In the genomic region with DNA sequence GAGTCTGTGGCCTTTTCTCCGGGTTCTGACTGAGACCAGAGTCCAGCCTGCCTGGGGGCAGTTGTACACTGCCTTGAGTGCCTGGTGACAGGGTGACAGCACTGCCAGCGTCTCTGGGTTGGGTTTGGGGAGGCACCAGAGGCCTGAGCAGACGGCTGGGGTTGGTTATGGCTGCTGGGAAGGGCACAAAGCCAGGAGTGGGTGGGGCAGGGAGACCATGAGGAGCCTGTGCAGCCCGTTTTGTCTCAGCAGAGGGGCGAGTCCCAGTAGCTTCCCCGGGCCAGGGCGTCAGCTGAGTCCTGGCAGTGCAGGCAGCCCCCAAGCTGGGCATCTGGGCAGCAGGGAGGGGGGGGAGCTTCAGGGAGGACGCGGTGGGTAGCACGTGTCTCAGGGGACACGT, we compare ENCODE assay signal across 20 cellular contexts. TPM values are rescaled to one million over a fixed set of nuclear protein-coding genes. Genes with fewer than 3 reads are reported as not detected.
DNase-seq lines count a peak whose midpoint lies in the region; ATAC-seq, FAIRE-seq and TF ChIP-seq lines count a peak whose summit lies in the region.
"Had no signal": no experiment of that assay in that cellular context is flagged by ENCODE, and none has a peak within 500 bp of the region (broad histone marks: within the 10 kb centered on the region; RNA-seq: fewer than 3 reads in every experiment).

No MANE protein-coding gene starts in this region.

- H2BK120ac ChIP-seq in H1 (replicated peaks; ENCODE audit: low read depth, low read length) = no peak overlapping the region

- 83% methylated on average over 7 of the region's 11 CpGs; no CpG with 5 or more reads in 1 of the 2 experiments for WGBS in H1 (ENCODE audit: extremely low coverage in 1 of 2, insufficient coverage in 1 of 2, insufficient read length in 1 of 2, insufficient replicate concordance in 2 of 2, low coverage in 1 of 2, low lambda C conversion rate in 2 of 2, missing lambda C conversion rate in 1 of 2), 2 experiments

- intact Hi-C loops in mucosa of descending colon (cut with DNase I, micrococcal nuclease) = no loop called here

- peaks cover 0 to 10% (median 0%) of the 10 kb centered on the region in 4 experiments; a peak in 2 of 7 replicates for H3K27me3 ChIP-seq in H1 (replicated peaks in 1 of 4; ENCODE audit: control insufficient read depth in 3 of 4, extremely low read depth in 1 of 4, insufficient read depth in 3 of 4, low read length in 3 of 4)

- H4K20me1 ChIP-seq in H1 (replicated peaks in 1 of 2; ENCODE audit: control insufficient read depth in 1 of 2, insufficient read depth in 2 of 2, low read length in 2 of 2) = no peaks in the 10 kb centered on the region

- peak overlapping the region; percentile 99; the same call in 1 of the 2 replicates for H2BK15ac ChIP-seq in H1 (ENCODE audit: low read length)

- 0 out of 2 replicates have a peak overlapping the region, but pooled peaks have one; percentile 71 for H2BK5ac ChIP-seq in H1 (ENCODE audit: low read depth, low read length)

- H4K5ac ChIP-seq in H1 (ENCODE audit: insufficient read length, low read depth, low read length) = no peak overlapping the region

- H3K27ac ChIP-seq in H1 (ENCODE audit: low read depth, low read length) = no peak overlapping the region
- H3K27ac ChIP-seq: PC-9 had no signal

- H4K8ac ChIP-seq in H1 (ENCODE audit: extremely low read depth, insufficient read depth, low read length) = peak overlapping the region; percentile 36; the same call in 1 of the 2 replicates

- no peaks in the 10 kb centered on the region for H3K79me1 ChIP-seq in H1 (ENCODE audit: low read depth, low read length)

- peaks cover 6% of the 10 kb centered on the region for H3K23me2 ChIP-seq in H1 (ENCODE audit: low read depth, low read length)

- CTCF ChIA-PET in H1 (lab: Charles Lee; ENCODE audit: partially characterized antibody) = interaction anchor here (1.1 kb wide), 1 partner anchor 123 kb away, joined by 4 read pairs; no protein-coding TSS in a partner anchor

- H3K18ac ChIP-seq in H1 (ENCODE audit: extremely low read depth, low read length) = no peak overlapping the region

- H3K9me3 ChIP-seq in H1 (ENCODE audit: insufficient read depth in 2 of 2, low read depth in 1 of 2, low read length in 1 of 2) (no peaks in the 10 kb centered on the region), mucosa of descending colon (no peaks in the 10 kb centered on the region)

- H3K14ac ChIP-seq in H1 (ENCODE audit: insufficient read length) = no peak overlapping the region

- no peaks in the 10 kb centered on the region for H3K36me3 ChIP-seq in H1 (ENCODE audit: control insufficient read depth in 2 of 4, insufficient read depth in 4 of 4, low read length in 3 of 4)
- H3K36me3 ChIP-seq in mucosa of descending colon (ENCODE audit: low read depth) = no peaks in the 10 kb centered on the region

- peaks cover 0 to 9% (median 1%) of the 10 kb centered on the region in 4 experiments; a peak in 5 of 7 replicates for H3K4me1 ChIP-seq in H1 (replicated peaks in 1 of 4; ENCODE audit: control insufficient read depth in 3 of 4, insufficient read depth in 4 of 4, low read length in 3 of 4)
- no peaks in the 10 kb centered on the region for H3K4me1 ChIP-seq in mucosa of descending colon (ENCODE audit: low read depth)

- TF ChIP-seq EP300 in H1 (IDR thresholded peaks at IDR 0.05; ENCODE audit: borderline replicate concordance in 1 of 2, low read depth in 2 of 2, low read length in 2 of 2) = no peak

- H3K56ac ChIP-seq in H1 (replicated peaks; ENCODE audit: insufficient read length, low read depth, low read length) = no peak overlapping the region

- H3K9ac ChIP-seq in H1 (replicated peaks in 1 of 4; ENCODE audit: extremely low read depth in 1 of 4, low read depth in 3 of 4, low read length in 3 of 4) = no peak overlapping the region

- H2AK5ac ChIP-seq in H1 (ENCODE audit: low read depth, low read length) = peak overlapping the region; percentile 98; the same call in 1 of the 2 replicates

- H3K23ac ChIP-seq in H1 (ENCODE audit: insufficient read length) = no peak overlapping the region

- no peak for TF ChIP-seq CTCF in H1 (IDR thresholded peaks at IDR 0.05; ENCODE audit: control extremely low read depth in 1 of 3, insufficient read depth in 1 of 3, low read depth in 1 of 3, low read length in 3 of 3)
- TF ChIP-seq CTCF in mucosa of descending colon (IDR thresholded peaks at IDR 0.05) = no peak
- TF ChIP-seq CTCF in D721Med (IDR thresholded peaks at IDR 0.05; ENCODE audit: insufficient read depth, missing control alignments) = no peak

- H2BK12ac ChIP-seq in H1 (ENCODE audit: low read depth, low read length) = peak overlapping the region; percentile 45; the same call in 1 of the 2 replicates

- DNase-seq in HT-29 (ENCODE audit: low spot score) (peak; percentile 37), NCI-H2171 treated with DMSO at 0.1 percent for 48 hours (lab: John Stamatoyannopoulos, UW) (peak; percentile 59), H1 (ENCODE audit: low read depth in 1 of 2, low spot score in 2 of 2) (no peak), mucosa of descending colon (no peak), NCI-H226 (no peak), D721Med (ENCODE audit: insufficient read length, low spot score) (no peak)
- no peak for DNase-seq in stimulated activated naive CD4-positive, alpha-beta T cell treated with Interleukin-2 at 50 U/mL for 16 hours (lab: John Stamatoyannopoulos, UW)
- DNase-seq: AML-193; CD4-positive, CD25-positive, alpha-beta regulatory T cell; DMS79 treated with DMSO at 0.1 percent for 48 hours; Karpas-422; NCI-H1105 treated with DMSO at 0.1 percent for 48 hours; NCI-H2029; NCI-H2227 treated with DMSO at 0.1 percent for 48 hours; NCI-H526 treated with DMSO at 0.1 percent for 48 hours; SW 1271 had no signal

- no peak for FAIRE-seq in H1 (lab: Jason Lieb, UNC)
- no peak for FAIRE-seq in D721Med (lab: Jason Lieb, UNC)
- FAIRE-seq: G401.6, GM12891 had no signal

- no peak overlapping the region for H2AFZ ChIP-seq in H1 (ENCODE audit: low read length)
- H2AFZ ChIP-seq: GM23338, PC-9 had no signal

- POLR2A ChIA-PET in H1 (lab: Charles Lee; ENCODE audit: partially characterized antibody) = no interaction called here

- H3K4me3 ChIP-seq in H1 (ENCODE audit: extremely low read depth in 1 of 4, insufficient read depth in 2 of 4, low read depth in 3 of 4, low read length in 4 of 4) (no peak overlapping the region), mucosa of descending colon (no peak overlapping the region)
- H3K4me3 ChIP-seq: GM23338, PC-9 had no signal

- H4K91ac ChIP-seq in H1 (replicated peaks; ENCODE audit: insufficient read length, low read length) = no peak overlapping the region

- no peak for TF ChIP-seq RAD21 in H1 (IDR thresholded peaks at IDR 0.05 in 1 of 2, conservative IDR thresholded peaks at IDR 0.05 in 1 of 2; ENCODE audit: low read depth in 2 of 2, low read length in 2 of 2)

- H3K4ac ChIP-seq in H1 (replicated peaks; ENCODE audit: insufficient read length, low read depth, low read length) = no peak overlapping the region

- peak; percentile 40 for ATAC-seq in mucosa of descending colon
- ATAC-seq: GM23338 had no signal

- TF ChIP-seq POLR2A in H1 (IDR thresholded peaks at IDR 0.05; ENCODE audit: control extremely low read depth in 1 of 2, low read depth in 2 of 2, low read length in 2 of 2) = no peak

- no peaks in the 10 kb centered on the region for H3K79me2 ChIP-seq in H1 (ENCODE audit: control insufficient read depth in 1 of 2, insufficient read depth in 2 of 2, low read length in 2 of 2)

- peak overlapping the region; percentile 29; the same call in 1 of the 2 replicates for H2BK20ac ChIP-seq in H1 (ENCODE audit: low read length)

- H3K4me2 ChIP-seq in H1 (ENCODE audit: insufficient read depth in 1 of 2, low read depth in 2 of 2, low read length in 2 of 2) = no peak overlapping the region
- H3K4me2 ChIP-seq: GM23338, PC-9 had no signal

TF ChIP-seq in H1, 55 proteins besides CTCF, POLR2A, EP300 and RAD21:
- no peak for TF ChIP-seq CHD1 (IDR thresholded peaks at IDR 0.05; ENCODE audit: low read depth, low read length)
- no peak for TF ChIP-seq GTF2F1 (IDR thresholded peaks at IDR 0.05; ENCODE audit: borderline replicate concordance, low read depth, low read length)
- no peak for TF ChIP-seq KDM5A (IDR thresholded peaks at IDR 0.05; ENCODE audit: low read length)
- no peak for TF ChIP-seq POLR2AphosphoS5 (IDR thresholded peaks at IDR 0.05; ENCODE audit: low read depth, low read length)
- TF ChIP-seq TAF1 (IDR thresholded peaks at IDR 0.05; ENCODE audit: low read depth, low read length) = no peak
- TF ChIP-seq PHF8 (conservative IDR thresholded peaks at IDR 0.05; ENCODE audit: low read depth, low read length) = no peak
- no peak for TF ChIP-seq SP1 (IDR thresholded peaks at IDR 0.05; ENCODE audit: low read depth, low read length)
- no peak for TF ChIP-seq SIN3A (conservative IDR thresholded peaks at IDR 0.05 in 1 of 2, IDR thresholded peaks at IDR 0.05 in 1 of 2; ENCODE audit: low read depth in 1 of 2, low read length in 2 of 2)
- TF ChIP-seq SP4 (IDR thresholded peaks at IDR 0.05; ENCODE audit: low read length) = no peak

RNA-seq across cellular contexts. Expression of a gene that starts 15.3 kb away (rescaled TPM):
- 147 and 158 TPM in 2 replicates for total RNA-seq in HT-29 (2014; rRNA removed; shearing (Covaris generic))
- 27.1 and 28.2 TPM in 2 replicates for total RNA-seq in H1 (2021; fragmentation: NEBNext Ultra II Directional; extraction: Animal tissue kit (Norgen Biotek cat#: 25700))
- polyA plus RNA-seq in H1 (2011; rRNA removed) = 15.7 and 29.0 TPM in 2 replicates
- 11.1 TPM for polyA plus RNA-seq in H1 (2011; cell fraction: cytosol; rRNA removed)
- 33.9 TPM for polyA plus RNA-seq in H1 (2011; cell fraction: nucleus; rRNA removed)
- polyA plus RNA-seq in H1 (2012, experiment 1 of 2) = 23.8 to 30.2 TPM (median 28.1 TPM) in 4 replicates
- 12.7 TPM for polyA plus RNA-seq in H1 (2012, experiment 2 of 2)
- polyA plus RNA-seq in H1 (2013, experiment 1 of 2) = 37.3 TPM
- polyA plus RNA-seq in H1 (2013, experiment 2 of 2) = 40.1 TPM
- 14.7 and 19.0 TPM in 2 replicates for polyA minus RNA-seq in H1 (2011; rRNA and poly(A)+ RNA removed)
- polyA minus RNA-seq in H1 (2011; cell fraction: cytosol; rRNA and poly(A)+ RNA removed) = 18.0 TPM
- 26.7 TPM for polyA minus RNA-seq in H1 (2011; cell fraction: nucleus; rRNA and poly(A)+ RNA removed)
- total RNA-seq in mucosa of descending colon = 100 to 1,000 TPM; 102 to 181 (median 144) TPM
- total RNA-seq: CD4-positive, CD25-positive, alpha-beta regulatory T cell had no signal

Comparison
In these comparisons a context has a peak if more than half of its experiments do, and no peak if none do; other contexts are left out.
1. DNase-seq: peak in HT-29 (single experiment) and NCI-H2171 treated with DMSO at 0.1 percent for 48 hours (single experiment); none in H1 (0 of 2), mucosa of descending colon (0 of 3), stimulated activated naive CD4-positive, alpha-beta T cell treated with Interleukin-2 at 50 U/mL for 16 hours (single experiment), NCI-H226 (single experiment) and D721Med (single experiment).